Comparison of ENCODE assay signal across 24 cellular contexts in the genomic region with DNA sequence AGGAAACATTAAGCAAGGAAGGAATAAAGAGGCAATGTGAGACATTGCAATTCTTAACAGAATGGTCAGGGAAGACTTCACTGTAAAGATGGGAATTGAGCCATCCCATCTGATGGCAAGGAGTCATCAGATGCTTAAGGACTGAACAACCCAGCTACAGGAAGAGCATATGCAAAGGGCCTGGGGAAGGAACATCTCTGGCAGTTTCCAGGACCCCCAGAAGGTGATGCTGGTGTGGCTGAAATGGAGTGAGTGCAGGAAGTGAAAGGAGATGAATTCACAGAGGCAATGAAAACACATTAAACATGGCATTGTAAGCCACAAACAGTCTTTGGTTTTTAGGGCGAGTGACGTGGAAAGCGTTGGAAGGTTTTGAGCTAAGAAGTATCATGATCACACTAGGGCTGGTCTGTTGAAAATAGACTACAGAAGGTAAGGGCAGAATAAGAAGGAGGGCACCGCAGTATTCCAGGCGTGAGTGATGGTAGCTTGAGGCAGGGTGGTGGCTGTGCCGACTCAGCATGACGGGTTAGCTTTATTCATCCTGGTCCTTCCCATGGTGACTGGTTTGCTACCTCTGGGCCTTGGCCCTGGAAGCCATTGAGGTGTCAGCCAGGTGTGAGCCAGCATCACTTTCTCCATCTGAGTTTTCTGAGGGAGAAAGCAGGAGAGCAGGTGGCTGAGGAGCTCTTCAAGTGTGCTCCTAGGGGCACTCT. TPM values are rescaled to one million over a fixed set of nuclear protein-coding genes. Genes with fewer than 3 reads are reported as not detected.
DNase-seq lines count a peak whose midpoint lies in the region; ATAC-seq and TF ChIP-seq lines count a peak whose summit lies in the region.
"Had no signal": no experiment of that assay in that cellular context is flagged by ENCODE, and none has a peak within 500 bp of the region (broad histone marks: within the 10 kb centered on the region; RNA-seq: fewer than 3 reads in every experiment).

No MANE protein-coding gene starts in this region.

- peaks cover 47% of the 10 kb centered on the region for H3K4me1 Mint-ChIP-seq in activated CD4-positive, alpha-beta T cell treated with anti-CD3 and anti-CD28 coated beads, Interleukin-2, amount 10 ng/mL, durations not matched to agents 24 days and 14 days
- peaks cover 54% of the 10 kb centered on the region for H3K4me1 Mint-ChIP-seq in activated T-helper 1 cell treated with anti-CD3 and anti-CD28 coated beads, Interleukin-12 subunit alpha, Interleukin-12 subunit beta, Interleukin-2, Interleukin-4 antibody, amounts not matched to agents 30 ng/mL and 10 ng/mL and 1 ng/mL, durations not matched to agents 14 hours and 24 hours and 36 hours (ENCODE audit: low read depth)
- H3K4me1 Mint-ChIP-seq in memory B cell = peaks cover 41% of the 10 kb centered on the region

- no peak for TF ChIP-seq POLR2A in adrenal gland (IDR thresholded peaks at IDR 0.05)

- peak overlapping the region; percentile 71 for H3K27ac Mint-ChIP-seq in activated CD4-positive, alpha-beta T cell treated with anti-CD3 and anti-CD28 coated beads, Interleukin-2, amount 10 ng/mL, durations not matched to agents 24 days and 14 days
- H3K27ac Mint-ChIP-seq in activated T-helper 1 cell treated with anti-CD3 and anti-CD28 coated beads, Interleukin-12 subunit alpha, Interleukin-12 subunit beta, Interleukin-2, Interleukin-4 antibody, amounts not matched to agents 30 ng/mL and 10 ng/mL and 1 ng/mL, durations not matched to agents 14 hours and 24 hours and 36 hours = peak overlapping the region; percentile 13
- H3K27ac Mint-ChIP-seq in memory B cell = peak overlapping the region; percentile 48

- no peak for TF ChIP-seq CTCF in adrenal gland (IDR thresholded peaks at IDR 0.05)

- H3K27ac ChIP-seq in adrenal gland = no peak overlapping the region
- H3K27ac ChIP-seq: C4-2B, HL-60, SK-N-MC had no signal

- WGBS in adrenal gland, 4 donors = 94 to 97% (median 95%) methylated on average over 7 of the region's 7 CpGs

- no peaks in the 10 kb centered on the region for H3K27me3 ChIP-seq in adrenal gland
- H3K27me3 ChIP-seq: left lung, spleen had no signal

- H3K9me3 Mint-ChIP-seq in activated CD4-positive, alpha-beta T cell treated with anti-CD3 and anti-CD28 coated beads, Interleukin-2, amount 10 ng/mL, durations not matched to agents 24 days and 14 days = no peaks in the 10 kb centered on the region
- no peaks in the 10 kb centered on the region for H3K9me3 Mint-ChIP-seq in activated T-helper 1 cell treated with anti-CD3 and anti-CD28 coated beads, Interleukin-12 subunit alpha, Interleukin-12 subunit beta, Interleukin-2, Interleukin-4 antibody, amounts not matched to agents 30 ng/mL and 10 ng/mL and 1 ng/mL, durations not matched to agents 14 hours and 24 hours and 36 hours
- H3K9me3 Mint-ChIP-seq in memory B cell = no peaks in the 10 kb centered on the region

- H3K36me3 Mint-ChIP-seq in activated CD4-positive, alpha-beta T cell treated with anti-CD3 and anti-CD28 coated beads, Interleukin-2, amount 10 ng/mL, durations not matched to agents 24 days and 14 days (ENCODE audit: low read depth) = peaks cover 88% of the 10 kb centered on the region
- H3K36me3 Mint-ChIP-seq in activated T-helper 1 cell treated with anti-CD3 and anti-CD28 coated beads, Interleukin-12 subunit alpha, Interleukin-12 subunit beta, Interleukin-2, Interleukin-4 antibody, amounts not matched to agents 30 ng/mL and 10 ng/mL and 1 ng/mL, durations not matched to agents 14 hours and 24 hours and 36 hours (ENCODE audit: low read depth) = peaks cover 82% of the 10 kb centered on the region
- H3K36me3 Mint-ChIP-seq in memory B cell = peaks cover 55% of the 10 kb centered on the region

- DNase-seq in activated CD4-positive, alpha-beta T cell treated with anti-CD3 and anti-CD28 coated beads, Interleukin-2, amount 10 ng/mL, durations not matched to agents 24 days and 14 days = no peak
- DNase-seq in activated CD4-positive, alpha-beta T cell treated with anti-CD3 and anti-CD28 coated beads for 48 hours = no peak
- DNase-seq in ELR (ENCODE audit: low read depth) = peak; percentile 34
- no peak for DNase-seq in activated T-helper 1 cell treated with anti-CD3 and anti-CD28 coated beads, Interleukin-12 subunit alpha, Interleukin-12 subunit beta, Interleukin-2, Interleukin-4 antibody, amounts not matched to agents 30 ng/mL and 10 ng/mL and 1 ng/mL, durations not matched to agents 14 hours and 24 hours and 36 hours (ENCODE audit: low spot score)
- DNase-seq in memory B cell (ENCODE audit: low spot score in 2 of 2) = no peak
- no peak for DNase-seq in T1000 (lab: John Stamatoyannopoulos, UW)
- DNase-seq in adrenal gland = no peak
- DNase-seq: effector memory CD4-positive, alpha-beta T cell; KBM-7; left lung; NCI-H1930; NCI-H446; spleen; stimulated activated CD8-positive, alpha-beta memory T cell treated with anti-CD3 and anti-CD28 coated beads, Interleukin-4, amount 100 ng/mL, for 48 hours had no signal

- no peaks in the 10 kb centered on the region for H3K27me3 Mint-ChIP-seq in activated CD4-positive, alpha-beta T cell treated with anti-CD3 and anti-CD28 coated beads, Interleukin-2, amount 10 ng/mL, durations not matched to agents 24 days and 14 days
- peaks cover 1% of the 10 kb centered on the region for H3K27me3 Mint-ChIP-seq in activated T-helper 1 cell treated with anti-CD3 and anti-CD28 coated beads, Interleukin-12 subunit alpha, Interleukin-12 subunit beta, Interleukin-2, Interleukin-4 antibody, amounts not matched to agents 30 ng/mL and 10 ng/mL and 1 ng/mL, durations not matched to agents 14 hours and 24 hours and 36 hours (ENCODE audit: insufficient read depth)
- H3K27me3 Mint-ChIP-seq in memory B cell = no peaks in the 10 kb centered on the region

- peaks cover 18 to 30% of the 10 kb centered on the region in 2 donors for H3K4me1 ChIP-seq in adrenal gland (replicated peaks in 1 of 2)

- no peak for ATAC-seq in memory B cell (ENCODE audit: low read depth)
- no peak for ATAC-seq in GM18498 (IDR thresholded peaks at IDR 0.05; ENCODE audit: unreplicated experiment)
- ATAC-seq: HCT116, left lung had no signal

- H3K36me3 ChIP-seq in adrenal gland (replicated peaks in 1 of 2) = peaks cover 0 to 84% of the 10 kb centered on the region in 2 donors

- intact Hi-C loops in activated CD4-positive, alpha-beta T cell treated with anti-CD3 and anti-CD28 coated beads, Interleukin-2, amount 10 ng/mL, durations not matched to agents 24 days and 14 days (cut with micrococcal nuclease) = no loop called here
- intact Hi-C loops in activated T-helper 1 cell treated with anti-CD3 and anti-CD28 coated beads, Interleukin-12 subunit alpha, Interleukin-12 subunit beta, Interleukin-2, Interleukin-4 antibody, amounts not matched to agents 30 ng/mL and 10 ng/mL and 1 ng/mL, durations not matched to agents 14 hours and 24 hours and 36 hours (cut with micrococcal nuclease) = no loop called here
- intact Hi-C loops in adrenal gland (cut with DNase I) = no loop called here

- no peak overlapping the region for H3K4me3 Mint-ChIP-seq in activated CD4-positive, alpha-beta T cell treated with anti-CD3 and anti-CD28 coated beads, Interleukin-2, amount 10 ng/mL, durations not matched to agents 24 days and 14 days
- H3K4me3 Mint-ChIP-seq in activated T-helper 1 cell treated with anti-CD3 and anti-CD28 coated beads, Interleukin-12 subunit alpha, Interleukin-12 subunit beta, Interleukin-2, Interleukin-4 antibody, amounts not matched to agents 30 ng/mL and 10 ng/mL and 1 ng/mL, durations not matched to agents 14 hours and 24 hours and 36 hours = no peak overlapping the region
- H3K4me3 Mint-ChIP-seq in memory B cell = no peak overlapping the region

- no peak overlapping the region for H3K4me3 ChIP-seq in adrenal gland
- H3K4me3 ChIP-seq: left lung, SK-N-MC, spleen had no signal

- no peaks in the 10 kb centered on the region for H3K9me3 ChIP-seq in adrenal gland (replicated peaks in 1 of 3)
- H3K9me3 ChIP-seq: left lung, spleen had no signal

RNA-seq across cellular contexts. Expression of a gene that starts 6.8 kb away (rescaled TPM):
- total RNA-seq in activated CD4-positive, alpha-beta T cell treated with anti-CD3 and anti-CD28 coated beads, Interleukin-2, amount 10 ng/mL, durations not matched to agents 24 days and 14 days = 16.5 and 19.8 TPM in 2 replicates
- total RNA-seq in activated T-helper 1 cell treated with anti-CD3 and anti-CD28 coated beads, Interleukin-12 subunit alpha, Interleukin-12 subunit beta, Interleukin-2, Interleukin-4 antibody, amounts not matched to agents 30 ng/mL and 10 ng/mL and 1 ng/mL, durations not matched to agents 14 hours and 24 hours and 36 hours = 19.9 TPM in 2 replicates
- total RNA-seq in adrenal gland = 10 to 100 TPM; 11.4 to 52.0 (median 22.5) TPM
- polyA plus RNA-seq in adrenal gland = 10 to 100 TPM; 18.4 to 38.5 (median 19.0) TPM

RNA-seq across cellular contexts. Expression of a gene that starts 24.3 kb away (rescaled TPM):
- total RNA-seq in activated CD4-positive, alpha-beta T cell treated with anti-CD3 and anti-CD28 coated beads, Interleukin-2, amount 10 ng/mL, durations not matched to agents 24 days and 14 days = 37.7 and 38.2 TPM in 2 replicates
- total RNA-seq in activated T-helper 1 cell treated with anti-CD3 and anti-CD28 coated beads, Interleukin-12 subunit alpha, Interleukin-12 subunit beta, Interleukin-2, Interleukin-4 antibody, amounts not matched to agents 30 ng/mL and 10 ng/mL and 1 ng/mL, durations not matched to agents 14 hours and 24 hours and 36 hours = 30.7 and 32.5 TPM in 2 replicates
- 10 to 100 TPM; 29.8 to 52.9 (median 38.7) TPM for total RNA-seq in adrenal gland
- 10 to 100 TPM; 11.5 to 32.7 (median 15.9) TPM for polyA plus RNA-seq in adrenal gland

RNA-seq across cellular contexts. Expression of a gene that starts 35.5 kb away (rescaled TPM):
- total RNA-seq in activated CD4-positive, alpha-beta T cell treated with anti-CD3 and anti-CD28 coated beads, Interleukin-2, amount 10 ng/mL, durations not matched to agents 24 days and 14 days = 0.07 TPM in 1 of 2 replicates, not detected in the other
- total RNA-seq in activated T-helper 1 cell treated with anti-CD3 and anti-CD28 coated beads, Interleukin-12 subunit alpha, Interleukin-12 subunit beta, Interleukin-2, Interleukin-4 antibody, amounts not matched to agents 30 ng/mL and 10 ng/mL and 1 ng/mL, durations not matched to agents 14 hours and 24 hours and 36 hours = not detected in 2 replicates
- not detected for total RNA-seq in adrenal gland
- polyA plus RNA-seq in adrenal gland = not detected
- total RNA-seq: A673, astrocyte, cerebellum, left lung, RPMI7951, temporal lobe had no signal

Comparison
In these comparisons a context has a peak if more than half of its experiments do, and no peak if none do; other contexts are left out.
1. H3K27ac Mint-ChIP-seq: peak in every context shown above with its lines; median percentile 71 in activated CD4-positive, alpha-beta T cell treated with anti-CD3 and anti-CD28 coated beads, Interleukin-2, amount 10 ng/mL, durations not matched to agents 24 days and 14 days; 48 in memory B cell; 13 in activated T-helper 1 cell treated with anti-CD3 and anti-CD28 coated beads, Interleukin-12 subunit alpha, Interleukin-12 subunit beta, Interleukin-2, Interleukin-4 antibody, amounts not matched to agents 30 ng/mL and 10 ng/mL and 1 ng/mL, durations not matched to agents 14 hours and 24 hours and 36 hours.